ENCODE assay signal across 20 cellular contexts in the genomic region with DNA sequence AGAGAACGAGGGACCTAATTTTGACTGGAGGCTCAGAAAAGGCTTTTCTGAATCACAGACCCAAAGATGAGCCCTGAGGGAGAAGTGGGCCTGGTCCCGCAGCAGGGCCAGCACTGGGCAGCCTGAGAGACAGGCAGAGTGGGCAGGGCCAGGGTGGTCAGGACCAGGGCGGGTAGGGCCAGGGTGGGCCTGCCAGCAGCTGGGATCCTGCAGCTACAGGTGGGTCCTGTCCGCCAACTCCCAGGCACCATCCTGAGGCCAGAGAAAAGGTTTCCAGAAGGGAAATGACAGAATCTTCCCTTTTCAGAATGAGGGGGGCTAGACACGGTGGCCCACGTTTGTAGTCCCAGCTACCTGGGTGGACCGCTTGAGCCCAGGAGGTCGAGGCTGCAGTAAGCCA.
"Had no signal": no experiment of that assay in that cellular context is flagged by ENCODE, and none has a peak within 500 bp of the region (broad histone marks: within the 10 kb centered on the region; RNA-seq: fewer than 3 reads in every experiment).

No MANE protein-coding gene starts in this region.

- H3K27ac ChIP-seq: colonic mucosa, SK-N-MC had no signal

- H3K4me2 ChIP-seq: smooth muscle cell had no signal

- H3K27me3 ChIP-seq: colonic mucosa, heart right ventricle, tibial nerve had no signal

- H3K36me3 ChIP-seq: colonic mucosa had no signal

- H3K4me1 ChIP-seq: colonic mucosa had no signal

- H3K9me3 ChIP-seq: colonic mucosa, heart right ventricle, tibial nerve had no signal

- ATAC-seq: activated naive CD4-positive, alpha-beta T cell treated with anti-CD3 and anti-CD28 coated beads, Interleukin-2, amount 50 U/mL, for 72 hours; heart right ventricle; left colon; naive thymus-derived CD8-positive, alpha-beta T cell; right cardiac atrium had no signal

- H3K27ac Mint-ChIP-seq: activated naive CD4-positive, alpha-beta T cell treated with anti-CD3 and anti-CD28 coated beads, Interleukin-2, amount 50 U/mL, for 72 hours; activated T-cell treated with anti-CD3 and anti-CD28 coated beads, Interleukin-2, amount 50 U/mL, for 24 hours had no signal

- H3K4me3 Mint-ChIP-seq: activated T-cell treated with anti-CD3 and anti-CD28 coated beads, Interleukin-2, amount 50 U/mL, for 24 hours had no signal

- H3K27me3 Mint-ChIP-seq: activated T-cell treated with anti-CD3 and anti-CD28 coated beads, Interleukin-2, amount 50 U/mL, for 24 hours; naive thymus-derived CD8-positive, alpha-beta T cell had no signal

- H3K36me3 Mint-ChIP-seq: activated naive CD4-positive, alpha-beta T cell treated with anti-CD3 and anti-CD28 coated beads, Interleukin-2, amount 50 U/mL, for 72 hours; naive thymus-derived CD8-positive, alpha-beta T cell had no signal

- DNase-seq: activated CD4-positive, alpha-beta T cell treated with anti-CD3 and anti-CD28 coated beads, Interleukin-2, amount 50 U/mL, for 48 hours; activated CD4-positive, CD25-positive, alpha-beta regulatory T cell treated with anti-CD3 and anti-CD28 coated beads, Interleukin-2, amount 50 U/mL, for 72 hours; activated effector memory CD4-positive, alpha-beta T cell treated with Interleukin-2 at 50 U/mL for 16 hours; activated T-cell treated with anti-CD3 and anti-CD28 coated beads, Interleukin-2, amount 50 U/mL, for 24 hours; amniotic stem cell; central memory CD4-positive, alpha-beta T cell; colonic mucosa; heart right ventricle; left colon; mammary epithelial cell; naive thymus-derived CD8-positive, alpha-beta T cell; right cardiac atrium; stimulated activated CD4-positive, alpha-beta T cell treated with anti-CD3 and anti-CD28 coated beads, Interleukin-4, amount 100 ng/mL, for 4 hours; stimulated activated CD8-positive, alpha-beta memory T cell treated with anti-CD3 and anti-CD28 coated beads, Interleukin-4, amount 100 ng/mL, for 48 hours; stimulated activated naive CD4-positive, alpha-beta T cell treated with Interleukin-2 at 50 U/mL for 16 hours; substantia nigra had no signal

- H3K9me3 Mint-ChIP-seq: activated naive CD4-positive, alpha-beta T cell treated with anti-CD3 and anti-CD28 coated beads, Interleukin-2, amount 50 U/mL, for 72 hours; activated T-cell treated with anti-CD3 and anti-CD28 coated beads, Interleukin-2, amount 50 U/mL, for 24 hours; naive thymus-derived CD8-positive, alpha-beta T cell had no signal

- H3K4me3 ChIP-seq: colonic mucosa, heart right ventricle, SK-N-MC, smooth muscle cell, tibial nerve had no signal
